13 cellular contexts compared by ENCODE assay signal in genomic region chr3:143172313-143173054, GRCh38. TPM values are rescaled to one million over a fixed set of nuclear protein-coding genes. Genes with fewer than 3 reads are reported as not detected.
DNase-seq lines count a peak whose midpoint lies in the region; ATAC-seq and TF ChIP-seq lines count a peak whose summit lies in the region.
"Had no signal": no experiment of that assay in that cellular context is flagged by ENCODE, and none has a peak within 500 bp of the region (broad histone marks: within the 10 kb centered on the region; RNA-seq: fewer than 3 reads in every experiment).

No MANE protein-coding gene starts in this region.

- peaks cover 16 to 31% (median 23%) of the 10 kb centered on the region in 11 experiments; a peak in 21 of 22 replicates for H3K9me3 ChIP-seq in BLaER1 treated with 17β-estradiol and CSF1 and Interleukin-3, amounts not matched to agents 10 nM and 100 nM (replicated peaks in 1 of 11)
- H3K9me3 ChIP-seq in CD8-positive, alpha-beta memory T cell (ENCODE audit: low read length) = no peaks in the 10 kb centered on the region
- no peaks in the 10 kb centered on the region for H3K9me3 ChIP-seq in PC-9 (ENCODE audit: insufficient read depth, low read depth)
- H3K9me3 ChIP-seq: gastrocnemius medialis had no signal

- H4K20me1 ChIP-seq in BLaER1 treated with 17β-estradiol and CSF1 and Interleukin-3, amounts not matched to agents 10 nM and 100 nM = no peaks in the 10 kb centered on the region
- no peaks in the 10 kb centered on the region for H4K20me1 ChIP-seq in PC-9 (ENCODE audit: insufficient read depth)

- intact Hi-C loops in activated T-helper 1 cell treated with anti-CD3 and anti-CD28 coated beads, Interleukin-12 subunit alpha, Interleukin-12 subunit beta, Interleukin-2, Interleukin-4 antibody, amounts not matched to agents 30 ng/mL and 10 ng/mL and 1 ng/mL, durations not matched to agents 14 hours and 24 hours and 36 hours (cut with micrococcal nuclease) = loop anchor here (5.0 kb wide), 1 partner anchor 500 kb away; no protein-coding TSS in a partner anchor
- intact Hi-C loops in PC-9 (cut with micrococcal nuclease; ENCODE audit: unreplicated experiment) = no loop called here

- no TSS peak for BruUV-seq in PC-9 (replicated peaks; lab: Mats Ljungman, UMichigan)

- H3K4me3 ChIP-seq in BLaER1 treated with 17β-estradiol and CSF1 and Interleukin-3, amounts not matched to agents 10 nM and 100 nM = no peak overlapping the region
- no peak overlapping the region for H3K4me3 ChIP-seq in CD8-positive, alpha-beta memory T cell (ENCODE audit: low read length)
- no peak overlapping the region for H3K4me3 ChIP-seq in PC-9
- H3K4me3 ChIP-seq: gastrocnemius medialis had no signal

- H3K27me3 ChIP-seq in BLaER1 treated with 17β-estradiol and CSF1 and Interleukin-3, amounts not matched to agents 10 nM and 100 nM = no peaks in the 10 kb centered on the region
- no peaks in the 10 kb centered on the region for H3K27me3 ChIP-seq in CD8-positive, alpha-beta memory T cell (ENCODE audit: insufficient read depth, low read length, poor library complexity, severe bottlenecking)
- H3K27me3 ChIP-seq in PC-9 (ENCODE audit: insufficient read depth, low read depth) = no peaks in the 10 kb centered on the region
- H3K27me3 ChIP-seq: gastrocnemius medialis had no signal

- H3K27me3 Mint-ChIP-seq in CD8-positive, alpha-beta memory T cell = peaks cover 0 to 1% of the 10 kb centered on the region in 2 donors
- H3K27me3 Mint-ChIP-seq in activated T-helper 1 cell treated with anti-CD3 and anti-CD28 coated beads, Interleukin-12 subunit alpha, Interleukin-12 subunit beta, Interleukin-2, Interleukin-4 antibody, amounts not matched to agents 30 ng/mL and 10 ng/mL and 1 ng/mL, durations not matched to agents 14 hours and 24 hours and 36 hours (ENCODE audit: insufficient read depth) = no peaks in the 10 kb centered on the region
- H3K27me3 Mint-ChIP-seq in naive B cell (no peaks in the 10 kb centered on the region), type B pancreatic cell (peaks cover 3% of the 10 kb centered on the region)

- peak overlapping the region in 6 of 8 donors; percentile 2 to 78 (median 48) for H3K27ac Mint-ChIP-seq in CD8-positive, alpha-beta memory T cell
- H3K27ac Mint-ChIP-seq in activated T-helper 1 cell treated with anti-CD3 and anti-CD28 coated beads, Interleukin-12 subunit alpha, Interleukin-12 subunit beta, Interleukin-2, Interleukin-4 antibody, amounts not matched to agents 30 ng/mL and 10 ng/mL and 1 ng/mL, durations not matched to agents 14 hours and 24 hours and 36 hours = peak overlapping the region; percentile 69
- peak overlapping the region in 4 of 6 donors; percentile 24 to 53 (median 50) for H3K27ac Mint-ChIP-seq in naive B cell
- H3K27ac Mint-ChIP-seq in type B pancreatic cell = no peak overlapping the region

- CTCF ChIA-PET in CD8-positive, alpha-beta memory T cell (lab: Charles Lee) = no interaction called here
- CTCF ChIA-PET in PC-9 (lab: Charles Lee) = no interaction called here

- POLR2A ChIA-PET in CD8-positive, alpha-beta memory T cell (lab: Charles Lee) = no interaction called here
- POLR2A ChIA-PET in PC-9 (lab: Charles Lee; ENCODE audit: unreplicated experiment) = no interaction called here

- H3K4me2 ChIP-seq in BLaER1 treated with 17β-estradiol and CSF1 and Interleukin-3, amounts not matched to agents 10 nM and 100 nM = peak overlapping the region; percentile 21 to 72 (median 37); a peak in 16 of 22 replicates
- no peak overlapping the region for H3K4me2 ChIP-seq in PC-9

- H3K9ac ChIP-seq in BLaER1 treated with 17β-estradiol and CSF1 and Interleukin-3, amounts not matched to agents 10 nM and 100 nM = no peak overlapping the region

- H3K4me3 Mint-ChIP-seq in CD8-positive, alpha-beta memory T cell = peak overlapping the region in 1 of 7 donors; percentile 24
- H3K4me3 Mint-ChIP-seq in activated T-helper 1 cell treated with anti-CD3 and anti-CD28 coated beads, Interleukin-12 subunit alpha, Interleukin-12 subunit beta, Interleukin-2, Interleukin-4 antibody, amounts not matched to agents 30 ng/mL and 10 ng/mL and 1 ng/mL, durations not matched to agents 14 hours and 24 hours and 36 hours = peak overlapping the region; percentile 46
- H3K4me3 Mint-ChIP-seq in naive B cell = peak overlapping the region in 5 of 8 donors; percentile 2 to 51 (median 38)
- no peak overlapping the region for H3K4me3 Mint-ChIP-seq in type B pancreatic cell

- DNase-seq in CD8-positive, alpha-beta memory T cell = no peak
- no peak for DNase-seq in activated T-helper 1 cell treated with anti-CD3 and anti-CD28 coated beads, Interleukin-12 subunit alpha, Interleukin-12 subunit beta, Interleukin-2, Interleukin-4 antibody, amounts not matched to agents 30 ng/mL and 10 ng/mL and 1 ng/mL, durations not matched to agents 14 hours and 24 hours and 36 hours (ENCODE audit: low spot score)
- DNase-seq in naive B cell (no peak), type B pancreatic cell (ENCODE audit: extremely low spot score, unreplicated experiment) (no peak), PC-9 (no peak)
- DNase-seq: gastrocnemius medialis, NCI-H1694 treated with DMSO at 0.1 percent for 48 hours, NCI-H510A, RPMI8226, substantia nigra had no signal

- H3K4me1 Mint-ChIP-seq in CD8-positive, alpha-beta memory T cell = peaks cover 47 to 57% (median 50%) of the 10 kb centered on the region in 3 donors
- H3K4me1 Mint-ChIP-seq in activated T-helper 1 cell treated with anti-CD3 and anti-CD28 coated beads, Interleukin-12 subunit alpha, Interleukin-12 subunit beta, Interleukin-2, Interleukin-4 antibody, amounts not matched to agents 30 ng/mL and 10 ng/mL and 1 ng/mL, durations not matched to agents 14 hours and 24 hours and 36 hours (ENCODE audit: low read depth) = peaks cover 65% of the 10 kb centered on the region
- H3K4me1 Mint-ChIP-seq in naive B cell (peaks cover 35 to 47% (median 37%) of the 10 kb centered on the region in 3 donors), type B pancreatic cell (ENCODE audit: unreplicated experiment) (peaks cover 18% of the 10 kb centered on the region)

- TF ChIP-seq CTCF in type B pancreatic cell (conservative IDR thresholded peaks at IDR 0.05) (no peak), PC-9 (conservative IDR thresholded peaks at IDR 0.05) (no peak)

- H2AFZ ChIP-seq in PC-9 = no peak overlapping the region

- ATAC-seq in naive B cell (ENCODE audit: low read depth in 2 of 2) = peak in 1 of 2 donors; percentile 28
- no peak for ATAC-seq in HG02678 (IDR thresholded peaks at IDR 0.05; ENCODE audit: unreplicated experiment)
- no peak for ATAC-seq in GM21576 (IDR thresholded peaks at IDR 0.05; ENCODE audit: unreplicated experiment)

- H3K79me2 ChIP-seq in PC-9 (ENCODE audit: low read depth) = no peaks in the 10 kb centered on the region

- no peaks in the 10 kb centered on the region for H3K36me3 ChIP-seq in BLaER1 treated with 17β-estradiol and CSF1 and Interleukin-3, amounts not matched to agents 10 nM and 100 nM
- H3K36me3 ChIP-seq in CD8-positive, alpha-beta memory T cell (ENCODE audit: insufficient read depth, low read length) = no peaks in the 10 kb centered on the region
- no peaks in the 10 kb centered on the region for H3K36me3 ChIP-seq in PC-9 (ENCODE audit: low read depth)
- H3K36me3 ChIP-seq: gastrocnemius medialis had no signal

- H3K36me3 Mint-ChIP-seq in CD8-positive, alpha-beta memory T cell = peaks cover 0 to 11% (median 1%) of the 10 kb centered on the region in 3 donors
- peaks cover 22% of the 10 kb centered on the region for H3K36me3 Mint-ChIP-seq in activated T-helper 1 cell treated with anti-CD3 and anti-CD28 coated beads, Interleukin-12 subunit alpha, Interleukin-12 subunit beta, Interleukin-2, Interleukin-4 antibody, amounts not matched to agents 30 ng/mL and 10 ng/mL and 1 ng/mL, durations not matched to agents 14 hours and 24 hours and 36 hours (ENCODE audit: low read depth)
- H3K36me3 Mint-ChIP-seq in naive B cell (peaks cover 3 to 19% of the 10 kb centered on the region in 2 donors), type B pancreatic cell (no peaks in the 10 kb centered on the region)

- no peaks in the 10 kb centered on the region for H3F3A ChIP-seq in PC-9 (ENCODE audit: insufficient read depth, low read depth)

- no peak overlapping the region; a peak in 2 of 22 replicates for H3K27ac ChIP-seq in BLaER1 treated with 17β-estradiol and CSF1 and Interleukin-3, amounts not matched to agents 10 nM and 100 nM
- no peak overlapping the region for H3K27ac ChIP-seq in CD8-positive, alpha-beta memory T cell (ENCODE audit: low read depth, low read length)
- H3K27ac ChIP-seq in PC-9 = no peak overlapping the region

- peaks cover 2 to 9% (median 5%) of the 10 kb centered on the region in 5 donors for H3K9me3 Mint-ChIP-seq in CD8-positive, alpha-beta memory T cell
- peaks cover 22% of the 10 kb centered on the region for H3K9me3 Mint-ChIP-seq in activated T-helper 1 cell treated with anti-CD3 and anti-CD28 coated beads, Interleukin-12 subunit alpha, Interleukin-12 subunit beta, Interleukin-2, Interleukin-4 antibody, amounts not matched to agents 30 ng/mL and 10 ng/mL and 1 ng/mL, durations not matched to agents 14 hours and 24 hours and 36 hours
- H3K9me3 Mint-ChIP-seq in naive B cell (peaks cover 0 to 20% (median 12%) of the 10 kb centered on the region in 7 donors), type B pancreatic cell (peaks cover 15% of the 10 kb centered on the region)

- no peaks in the 10 kb centered on the region for H3K9me2 ChIP-seq in PC-9 (ENCODE audit: insufficient read depth)

- peaks cover 21 to 52% (median 39%) of the 10 kb centered on the region in 10 experiments; a peak in 17 of 20 replicates for H3K4me1 ChIP-seq in BLaER1 treated with 17β-estradiol and CSF1 and Interleukin-3, amounts not matched to agents 10 nM and 100 nM
- H3K4me1 ChIP-seq in CD8-positive, alpha-beta memory T cell (ENCODE audit: insufficient read depth, low read length) = peaks cover 68% of the 10 kb centered on the region
- no peaks in the 10 kb centered on the region for H3K4me1 ChIP-seq in PC-9 (replicated peaks; ENCODE audit: insufficient read depth)
- H3K4me1 ChIP-seq: gastrocnemius medialis had no signal

RNA-seq across cellular contexts. Expression of gene CHST2, which starts 52.9 kb away (rescaled TPM):
- total RNA-seq in CD8-positive, alpha-beta memory T cell = 1 to 10 TPM; 2.9 to 3.0 TPM
- 6.2 TPM for polyA plus RNA-seq in CD8-positive, alpha-beta memory T cell
- total RNA-seq in activated T-helper 1 cell treated with anti-CD3 and anti-CD28 coated beads, Interleukin-12 subunit alpha, Interleukin-12 subunit beta, Interleukin-2, Interleukin-4 antibody, amounts not matched to agents 30 ng/mL and 10 ng/mL and 1 ng/mL, durations not matched to agents 14 hours and 24 hours and 36 hours = 11.3 and 11.4 TPM in 2 replicates
- polyA plus RNA-seq in naive B cell (ENCODE audit: low read depth in 6 of 6) = 10 to 100 TPM in 5 of 6 donors, 1 to 10 TPM in 1; 8.8 to 30.0 (median 15.9) TPM
- total RNA-seq in type B pancreatic cell (ENCODE audit: low replicate concordance) (1.8 and 17.5 TPM in 2 replicates), PC-9 (2021) (0.15 and 0.18 TPM in 2 replicates)
